8 cellular contexts compared by ENCODE assay signal in genomic region chr14:59187802-59188460, GRCh38. TPM values are rescaled to one million over a fixed set of nuclear protein-coding genes. Genes with fewer than 3 reads are reported as not detected.
A peak's percentile ranks its signal among the peaks of the same experiment; 100 is the strongest.
DNase-seq lines count a peak whose midpoint lies in the region; TF ChIP-seq lines count a peak whose summit lies in the region.

No MANE protein-coding gene starts in this region.

- no peak overlapping the region for H4K8ac ChIP-seq in H9 (replicated peaks; ENCODE audit: insufficient read length, low read depth, low read length)

- 0 out of 2 replicates have a peak overlapping the region, but pooled peaks have one; percentile 27 for H3K14ac ChIP-seq in H9 (ENCODE audit: insufficient read depth, low read length)

- H3K36me3 Mint-ChIP-seq in H9 (ENCODE audit: insufficient read depth in 1 of 3, low read depth in 3 of 3), result no peaks in the 10 kb centered on the region
- no peaks in the 10 kb centered on the region for H3K36me3 Mint-ChIP-seq in T-helper 2 cell treated with Interferon-gamma antibody and Interleukin-4, amounts not matched to agents 5 μg/mL and 100 μg/mL, for 36 hours (ENCODE audit: low read depth)

- H3K79me2 ChIP-seq in H9 (ENCODE audit: insufficient read depth, low read length), result no peaks in the 10 kb centered on the region

- in situ Hi-C loops in G401 (cut with HindIII; ENCODE audit: low sequenced_read_pairs), result no loop called here

- H3K79me1 ChIP-seq in H9 (ENCODE audit: insufficient read depth, low read depth, low read length, poor library complexity, severe bottlenecking), result no peaks in the 10 kb centered on the region

- H3K27ac Mint-ChIP-seq in H9, result no peak overlapping the region; a peak in 1 of 7 replicates
- peak overlapping the region; percentile 77 for H3K27ac Mint-ChIP-seq in T-helper 2 cell treated with Interferon-gamma antibody and Interleukin-4, amounts not matched to agents 5 μg/mL and 100 μg/mL, for 36 hours

- no peak overlapping the region for H3K18ac ChIP-seq in H9 (ENCODE audit: insufficient read length, low read depth, low read length)

- no peak for TF ChIP-seq RAD21 in liver (IDR thresholded peaks at IDR 0.05)

- H3K23me2 ChIP-seq in H9 (ENCODE audit: insufficient read length, low read depth, low read length, poor library complexity, severe bottlenecking), result peaks cover 22% of the 10 kb centered on the region

- H2BK15ac ChIP-seq in H9 (ENCODE audit: low read depth, low read length), result no peak overlapping the region

- H2BK12ac ChIP-seq in H9 (ENCODE audit: insufficient read length, low read depth, low read length), result no peak overlapping the region

- no peaks in the 10 kb centered on the region; a peak in 1 of 5 replicates for H3K9me3 Mint-ChIP-seq in H9
- no peaks in the 10 kb centered on the region for H3K9me3 Mint-ChIP-seq in T-helper 2 cell treated with Interferon-gamma antibody and Interleukin-4, amounts not matched to agents 5 μg/mL and 100 μg/mL, for 36 hours

- DNase-seq in G401 (ENCODE audit: low spot score) (peak; percentile 68), H9 (no peak), LHCN-M2 (ENCODE audit: low read depth) (peak; percentile 5), caudate nucleus (lab: John Stamatoyannopoulos, UW) (peak in 37 of 61 donors; percentile 5 to 80 (median 45)), NOMO-1 treated with DMSO at 0.1 percent for 48 hours (lab: John Stamatoyannopoulos, UW; ENCODE audit: unreplicated experiment) (no peak)
- DNase-seq in T-helper 2 cell treated with Interferon-gamma antibody and Interleukin-4, amounts not matched to agents 5 μg/mL and 100 μg/mL, for 36 hours (ENCODE audit: low spot score), result peak; percentile 18
- peak; percentile 4 for DNase-seq in stimulated activated CD8-positive, alpha-beta memory T cell treated with anti-CD3 and anti-CD28 coated beads, Interleukin-15, amount 100 ng/mL, for 1 hour (ENCODE audit: low read depth)

- no peak overlapping the region for H2BK120ac ChIP-seq in H9 (ENCODE audit: low read depth, low read length, poor library complexity, severe bottlenecking)

- H4K20me1 ChIP-seq in H9 (ENCODE audit: control insufficient read depth, insufficient read depth, insufficient read length), result no peaks in the 10 kb centered on the region

- H3K4me2 ChIP-seq in H9 (ENCODE audit: insufficient read depth, insufficient read length, low read length), result peak overlapping the region; percentile 98

- H2AK5ac ChIP-seq in H9 (ENCODE audit: insufficient read length, low read length), result no peak overlapping the region

- no CpG with 5 or more reads among the region's 43 CpGs for WGBS in H9 (ENCODE audit: extremely low coverage, insufficient read length, low lambda C conversion rate)
- under 1% methylated on average over 43 of the region's 43 CpGs for WGBS in liver

- no peaks in the 10 kb centered on the region for H3K4me1 ChIP-seq in H9 (ENCODE audit: insufficient read depth, low read length)
- H3K4me1 ChIP-seq in liver (ENCODE audit: control insufficient read depth in 4 of 4, insufficient read depth in 4 of 4, low read length in 3 of 4), result peaks cover 0 to 31% (median 27%) of the 10 kb centered on the region in 4 donors

- no peak overlapping the region for H3K4ac ChIP-seq in H9 (ENCODE audit: low read depth, low read length)

- H3K27me3 ChIP-seq in H9 (ENCODE audit: insufficient read depth, low read length) (peaks cover 3% of the 10 kb centered on the region; the same call in 1 of the 2 replicates), liver (ENCODE audit: control insufficient read depth in 4 of 4, insufficient read depth in 4 of 4, low read length in 3 of 4) (no peaks in the 10 kb centered on the region)

- H3K36me3 ChIP-seq in liver (ENCODE audit: control insufficient read depth in 4 of 4, insufficient read depth in 3 of 4, low read depth in 1 of 4, low read length in 3 of 4), result no peaks in the 10 kb centered on the region

- H3K9ac ChIP-seq in H9 (ENCODE audit: extremely low read depth, insufficient read length, low read length) (peak overlapping the region; percentile 53), liver (ENCODE audit: low read depth in 1 of 2, low read length in 2 of 2) (peak overlapping the region; percentile 93 to 99)

- no peak overlapping the region for H2BK5ac ChIP-seq in H9 (ENCODE audit: insufficient read length, low read length)

- H3K9me3 ChIP-seq in H9 (ENCODE audit: control insufficient read depth, low read depth, low read length), result no peaks in the 10 kb centered on the region
- no peaks in the 10 kb centered on the region for H3K9me3 ChIP-seq in liver (ENCODE audit: control insufficient read depth in 4 of 4, low read length in 3 of 4)

- H3K4me3 ChIP-seq in liver (ENCODE audit: low read depth in 1 of 3, low read length in 3 of 3), result peak overlapping the region; percentile 70 to 98 (median 92)

- no peak overlapping the region for H2AFZ ChIP-seq in H9 (ENCODE audit: low read length)

- peaks cover 40% of the 10 kb centered on the region for H3K27me3 Mint-ChIP-seq in H9 (ENCODE audit: low read depth)
- peaks cover 32% of the 10 kb centered on the region for H3K27me3 Mint-ChIP-seq in T-helper 2 cell treated with Interferon-gamma antibody and Interleukin-4, amounts not matched to agents 5 μg/mL and 100 μg/mL, for 36 hours (ENCODE audit: low read depth)

- H3K27ac ChIP-seq in H9 (ENCODE audit: insufficient read length, low read depth, low read length) (no peak overlapping the region), caudate nucleus (ENCODE audit: low read depth, low read length) (peak overlapping the region; percentile 72), liver (ENCODE audit: low read depth in 1 of 2, low read length in 2 of 2) (peak overlapping the region; percentile 83 to 84)

- H3K23ac ChIP-seq in H9 (ENCODE audit: insufficient read length, low read depth, low read length), result no peak overlapping the region

- TF ChIP-seq CTCF in H9 (conservative IDR thresholded peaks at IDR 0.05) (no peak), liver (IDR thresholded peaks at IDR 0.05; ENCODE audit: low read depth, low read length, missing input control) (no peak)

- no peak overlapping the region for H3K56ac ChIP-seq in H9 (ENCODE audit: insufficient read length, low read depth, low read length)

- no peak overlapping the region for H2BK20ac ChIP-seq in H9 (ENCODE audit: low read depth, low read length, poor library complexity, severe bottlenecking)

- H3K4me1 Mint-ChIP-seq in H9, result peaks cover 19 to 20% of the 10 kb centered on the region in 2 experiments
- peaks cover 29% of the 10 kb centered on the region for H3K4me1 Mint-ChIP-seq in T-helper 2 cell treated with Interferon-gamma antibody and Interleukin-4, amounts not matched to agents 5 μg/mL and 100 μg/mL, for 36 hours (ENCODE audit: low read depth)

- no peak overlapping the region for H4K91ac ChIP-seq in H9 (ENCODE audit: insufficient read length, low read depth, low read length)

- no peak overlapping the region for H3T11ph ChIP-seq in H9 (ENCODE audit: low read length)

- H3K4me3 Mint-ChIP-seq in H9, result peak overlapping the region; percentile 80 to 92
- H3K4me3 Mint-ChIP-seq in T-helper 2 cell treated with Interferon-gamma antibody and Interleukin-4, amounts not matched to agents 5 μg/mL and 100 μg/mL, for 36 hours, result peak overlapping the region; percentile 90

- no peak overlapping the region for H4K5ac ChIP-seq in H9 (ENCODE audit: insufficient read length, low read depth, low read length)

TF ChIP-seq in liver, 16 proteins besides CTCF, POLR2A, EP300 and RAD21:
- no peak for TF ChIP-seq SP1 (IDR thresholded peaks at IDR 0.05)
- no peak for TF ChIP-seq FOXA1 (IDR thresholded peaks at IDR 0.05)
- TF ChIP-seq YY1 (IDR thresholded peaks at IDR 0.05), result peak; percentile 42

RNA-seq across cellular contexts. Expression of gene DAAM1, which starts 0.5 kb away (rescaled TPM):
- 0.27 and 2.3 TPM in 2 replicates for total RNA-seq in G401 (2014; rRNA removed; shearing (Covaris generic))
- 19.5 and 21.7 TPM in 2 replicates for total RNA-seq in H9 (2021)
- 5.6 and 6.5 TPM in 2 replicates for total RNA-seq in LHCN-M2 (2014; rRNA removed)
- 3.3 TPM for polyA plus RNA-seq in LHCN-M2 (2012)
- 10 to 100 TPM; 20.9 to 28.4 TPM for total RNA-seq in liver
- polyA plus RNA-seq in liver, result 10 to 100 TPM in 1 of 2 donors, 1 to 10 TPM in 1; 9.5 to 16.0 TPM

Comparison
In these comparisons a context has a peak if more than half of its experiments do, and no peak if none do; other contexts are left out.
1. DNase-seq: peak in G401 (single experiment), LHCN-M2 (single experiment), T-helper 2 cell treated with Interferon-gamma antibody and Interleukin-4, amounts not matched to agents 5 μg/mL and 100 μg/mL, for 36 hours (single experiment), caudate nucleus (37 of 61) and stimulated activated CD8-positive, alpha-beta memory T cell treated with anti-CD3 and anti-CD28 coated beads, Interleukin-15, amount 100 ng/mL, for 1 hour (single experiment); none in H9 (single experiment) and NOMO-1 treated with DMSO at 0.1 percent for 48 hours (single experiment).